7 cellular contexts compared by ENCODE assay signal in the genomic region with DNA sequence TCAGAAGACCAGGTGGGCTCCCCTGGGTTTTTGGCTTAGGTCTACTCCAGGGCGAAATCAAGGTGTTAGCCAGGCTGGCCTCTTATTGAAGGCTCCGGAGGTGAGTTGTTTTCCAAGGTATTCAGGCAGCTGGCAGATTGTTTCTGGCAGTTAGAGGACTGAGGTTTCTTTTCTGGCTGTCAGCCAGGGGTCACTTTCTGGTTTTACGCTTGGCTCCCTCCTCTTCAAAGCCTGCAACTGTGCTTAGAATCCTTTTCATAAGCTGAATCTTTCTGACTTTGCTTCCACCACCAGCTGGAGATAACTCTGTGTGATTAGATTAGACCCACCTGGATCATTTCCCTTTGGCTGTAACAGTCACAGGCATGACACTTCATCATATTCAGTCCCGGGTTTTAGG. TPM values are rescaled to one million over a fixed set of nuclear protein-coding genes. Genes with fewer than 3 reads are reported as not detected.
DNase-seq lines count a peak whose midpoint lies in the region; ATAC-seq and TF ChIP-seq lines count a peak whose summit lies in the region.

No MANE protein-coding gene starts in this region.

- no peak overlapping the region for H3K23ac ChIP-seq in H9 (ENCODE audit: insufficient read length, low read depth, low read length)

- H3K4me3 ChIP-seq in thyroid gland (replicated peaks in 1 of 3), result no peak overlapping the region
- no peak overlapping the region for H3K4me3 ChIP-seq in MM.1S (ENCODE audit: low read length)

- no CpG with 5 or more reads among the region's 4 CpGs for WGBS in H9 (ENCODE audit: extremely low coverage, insufficient read length, low lambda C conversion rate)
- WGBS in thyroid gland, 2 donors, result 13 to 20% methylated on average over 4 of the region's 4 CpGs

- intact Hi-C loops in MCF 10A (cut with micrococcal nuclease), result no loop called here
- intact Hi-C loops in thyroid gland (cut with DNase I), result no loop called here

- peaks cover 0 to 3% of the 10 kb centered on the region in 2 experiments; a peak in 1 of 5 replicates for H3K9me3 Mint-ChIP-seq in H9
- H3K9me3 Mint-ChIP-seq in MCF 10A (ENCODE audit: unreplicated experiment), result no peaks in the 10 kb centered on the region

- H3K79me2 ChIP-seq in H9 (ENCODE audit: insufficient read depth, low read length) (no peaks in the 10 kb centered on the region), MM.1S (ENCODE audit: low read length) (no peaks in the 10 kb centered on the region)

- H3K4me2 ChIP-seq in H9 (ENCODE audit: insufficient read depth, insufficient read length, low read length) (no peak overlapping the region), MM.1S (ENCODE audit: low read depth, low read length) (no peak overlapping the region)

- H3K4me1 Mint-ChIP-seq in H9 (peaks cover 26 to 29% of the 10 kb centered on the region in 2 experiments), MCF 10A (ENCODE audit: insufficient read depth, unreplicated experiment) (peaks cover 26% of the 10 kb centered on the region), T-helper 17 cell (peaks cover 5% of the 10 kb centered on the region)

- H3K4me1 ChIP-seq in H9 (ENCODE audit: insufficient read depth, low read length) (peaks cover under 1% of the 10 kb centered on the region; the same call in 1 of the 2 replicates), thyroid gland (peaks cover 8 to 31% of the 10 kb centered on the region in 2 donors), MM.1S (ENCODE audit: low read length) (no peaks in the 10 kb centered on the region)

- H3K56ac ChIP-seq in H9 (ENCODE audit: insufficient read length, low read depth, low read length), result no peak overlapping the region

- H3K9ac ChIP-seq in H9 (ENCODE audit: extremely low read depth, insufficient read length, low read length), result no peak overlapping the region
- no peak overlapping the region for H3K9ac ChIP-seq in MM.1S (ENCODE audit: low read length)

- H4K8ac ChIP-seq in H9 (replicated peaks; ENCODE audit: insufficient read length, low read depth, low read length), result no peak overlapping the region

- CTCF ChIA-PET in MCF 10A (lab: Yijun Ruan, JAX), result interaction anchor here (0.6 to 1.6 kb wide), 4 partner anchors 14 to 79 kb away, joined by 3 to 5 read pairs (median 3); no protein-coding TSS in a partner anchor

- no peaks in the 10 kb centered on the region for H3K27me3 Mint-ChIP-seq in H9 (ENCODE audit: low read depth)
- no peaks in the 10 kb centered on the region for H3K27me3 Mint-ChIP-seq in MCF 10A (ENCODE audit: insufficient read depth, unreplicated experiment)
- H3K27me3 Mint-ChIP-seq in T-helper 17 cell, result peaks cover 4% of the 10 kb centered on the region

- H3K27ac Mint-ChIP-seq in H9, result peak overlapping the region in 2 of 3 experiments; percentile 35 to 75; a peak in 1 of 7 replicates
- no peak overlapping the region for H3K27ac Mint-ChIP-seq in MCF 10A (ENCODE audit: low read depth, unreplicated experiment)
- H3K27ac Mint-ChIP-seq in T-helper 17 cell, result no peak overlapping the region

- H4K91ac ChIP-seq in H9 (ENCODE audit: insufficient read length, low read depth, low read length), result no peak overlapping the region

- H3K9me2 ChIP-seq in MM.1S (replicated peaks; ENCODE audit: insufficient read depth, low read length), result no peaks in the 10 kb centered on the region

- no peak overlapping the region for H3K14ac ChIP-seq in H9 (ENCODE audit: insufficient read depth, low read length)

- ATAC-seq in HG03571 (IDR thresholded peaks at IDR 0.05; ENCODE audit: unreplicated experiment) (no peak), T-helper 17 cell (no peak)

- H3K9me3 ChIP-seq in H9 (ENCODE audit: control insufficient read depth, low read depth, low read length) (no peaks in the 10 kb centered on the region), thyroid gland (no peaks in the 10 kb centered on the region), T-helper 17 cell (ENCODE audit: control insufficient read depth, low read length, poor library complexity, severe bottlenecking) (no peaks in the 10 kb centered on the region), MM.1S (replicated peaks; ENCODE audit: insufficient read depth, low read length) (no peaks in the 10 kb centered on the region)

- H3K36me3 ChIP-seq in thyroid gland (no peaks in the 10 kb centered on the region), MM.1S (replicated peaks; ENCODE audit: insufficient read depth, low read length) (no peaks in the 10 kb centered on the region)

- POLR2A ChIA-PET in MCF 10A (lab: Yijun Ruan, JAX), result interaction anchor here (1.9 kb wide), 1 partner anchor 25 kb away, joined by 9 read pairs; a partner anchor contains a TSS

- H4K20me1 ChIP-seq in H9 (ENCODE audit: control insufficient read depth, insufficient read depth, insufficient read length), result no peaks in the 10 kb centered on the region
- H4K20me1 ChIP-seq in MM.1S (ENCODE audit: insufficient read depth, low read length), result no peaks in the 10 kb centered on the region

- no peak overlapping the region for H3K4ac ChIP-seq in H9 (ENCODE audit: low read depth, low read length)

- H3F3A ChIP-seq in MM.1S (ENCODE audit: insufficient read depth, low read length), result no peaks in the 10 kb centered on the region

- no peak overlapping the region for H2AK5ac ChIP-seq in H9 (ENCODE audit: insufficient read length, low read length)

- no peaks in the 10 kb centered on the region for H3K79me1 ChIP-seq in H9 (ENCODE audit: insufficient read depth, low read depth, low read length, poor library complexity, severe bottlenecking)

- no peak for TF ChIP-seq POLR2A in thyroid gland (IDR thresholded peaks at IDR 0.05)

- no peak overlapping the region for H3K4me3 Mint-ChIP-seq in H9
- no peak overlapping the region for H3K4me3 Mint-ChIP-seq in MCF 10A (ENCODE audit: unreplicated experiment)
- no peak overlapping the region for H3K4me3 Mint-ChIP-seq in T-helper 17 cell

- TF ChIP-seq CTCF in H9 (conservative IDR thresholded peaks at IDR 0.05), result no peak
- no peak for TF ChIP-seq CTCF in MCF 10A (IDR thresholded peaks at IDR 0.05; ENCODE audit: unreplicated experiment)
- TF ChIP-seq CTCF in thyroid gland (IDR thresholded peaks at IDR 0.05), result no peak
- no peak for TF ChIP-seq CTCF in MM.1S (IDR thresholded peaks at IDR 0.05; ENCODE audit: low read length)

- BruUV-seq in MCF 10A (replicated peaks; lab: Mats Ljungman, UMichigan), result no TSS peak

- no peak overlapping the region for H3K27ac ChIP-seq in H9 (ENCODE audit: insufficient read length, low read depth, low read length)
- H3K27ac ChIP-seq in thyroid gland, result peak overlapping the region; percentile 41 to 82 (median 53)
- no peak overlapping the region for H3K27ac ChIP-seq in MM.1S (ENCODE audit: low read length)

- no peaks in the 10 kb centered on the region for H3K23me2 ChIP-seq in H9 (ENCODE audit: insufficient read length, low read depth, low read length, poor library complexity, severe bottlenecking)

- no peak overlapping the region for H2BK12ac ChIP-seq in H9 (ENCODE audit: insufficient read length, low read depth, low read length)

- H3K36me3 Mint-ChIP-seq in H9 (ENCODE audit: insufficient read depth in 1 of 3, low read depth in 3 of 3) (no peaks in the 10 kb centered on the region; a peak in 1 of 7 replicates), MCF 10A (ENCODE audit: insufficient read depth, unreplicated experiment) (no peaks in the 10 kb centered on the region), T-helper 17 cell (ENCODE audit: low read depth) (no peaks in the 10 kb centered on the region)

- no peaks in the 10 kb centered on the region for H3K27me3 ChIP-seq in H9 (ENCODE audit: insufficient read depth, low read length)
- no peaks in the 10 kb centered on the region for H3K27me3 ChIP-seq in thyroid gland
- H3K27me3 ChIP-seq in MM.1S (replicated peaks; ENCODE audit: insufficient read depth, low read length), result no peaks in the 10 kb centered on the region

- H2BK20ac ChIP-seq in H9 (ENCODE audit: low read depth, low read length, poor library complexity, severe bottlenecking), result no peak overlapping the region

- H2BK120ac ChIP-seq in H9 (ENCODE audit: low read depth, low read length, poor library complexity, severe bottlenecking), result no peak overlapping the region

- H2AFZ ChIP-seq in H9 (ENCODE audit: low read length) (no peak overlapping the region), MM.1S (ENCODE audit: low read length) (no peak overlapping the region)

- H4K5ac ChIP-seq in H9 (ENCODE audit: insufficient read length, low read depth, low read length), result no peak overlapping the region

- no peak overlapping the region for H2BK15ac ChIP-seq in H9 (ENCODE audit: low read depth, low read length)

- DNase-seq in H9, result no peak
- peak; percentile 94 for DNase-seq in NCI-H2107 treated with DMSO at 0.1 percent for 48 hours (lab: John Stamatoyannopoulos, UW; ENCODE audit: unreplicated experiment)
- DNase-seq in MCF 10A (ENCODE audit: unreplicated experiment), result peak; percentile 52
- DNase-seq in thyroid gland, result peak; percentile 90 to 91
- DNase-seq in T-helper 17 cell, result no peak
- no peak for DNase-seq in MM.1S

- H3T11ph ChIP-seq in H9 (ENCODE audit: low read length), result no peak overlapping the region

- no peak overlapping the region for H3K18ac ChIP-seq in H9 (ENCODE audit: insufficient read length, low read depth, low read length)

- H2BK5ac ChIP-seq in H9 (ENCODE audit: insufficient read length, low read length), result no peak overlapping the region

RNA-seq across cellular contexts. Expression of a gene that starts 24.6 kb away (rescaled TPM):
- total RNA-seq in H9 (2021) (12.0 TPM in 2 replicates), MCF 10A (2022) (22.6 and 27.0 TPM in 2 replicates), thyroid gland (10 to 100 TPM; 29.3 to 40.0 (median 34.8) TPM), T-helper 17 cell (1 to 10 TPM; 8.9 to 9.8 TPM)

Comparison
In these comparisons a context has a peak if more than half of its experiments do, and no peak if none do; other contexts are left out.
1. DNase-seq: peak in NCI-H2107 treated with DMSO at 0.1 percent for 48 hours (single experiment), MCF 10A (single experiment) and thyroid gland (2 of 2); none in H9 (single experiment), T-helper 17 cell (0 of 3) and MM.1S (single experiment).
2. H3K27ac ChIP-seq: peak in thyroid gland (3 of 3); none in H9 (single experiment) and MM.1S (single experiment).
3. H3K27ac Mint-ChIP-seq: peak in H9 (2 of 3); none in MCF 10A (single experiment) and T-helper 17 cell (single experiment).